8 cellular contexts compared by ENCODE assay signal in genomic region chr21:44240842-44241241, GRCh38. TPM values are rescaled to one million over a fixed set of nuclear protein-coding genes. Genes with fewer than 3 reads are reported as not detected.
A peak's percentile ranks its signal among the peaks of the same experiment; 100 is the strongest.
DNase-seq lines count a peak whose midpoint lies in the region; ATAC-seq and TF ChIP-seq lines count a peak whose summit lies in the region.
"Not testable (repeated sequence)": the region's sequence is repeated elsewhere in the genome, so short reads cannot be mapped to it uniquely, and the experiment has no call there.
"Had no signal": no experiment of that assay in that cellular context is flagged by ENCODE, and none has a peak within 500 bp of the region (broad histone marks: within the 10 kb centered on the region; RNA-seq: fewer than 3 reads in every experiment).

ICOSLG (minus strand) TSS chr21:44240943; CDS start chr21:44240817, 126 bp downstream.

- H3K14ac ChIP-seq in IMR-90 (replicated peaks; ENCODE audit: low read depth, low read length) = not testable (repeated sequence)

- intact Hi-C loops in IMR-90 (cut with micrococcal nuclease); heart right ventricle (cut with DNase I): not testable (repeated sequence)

- CTCF ChIA-PET in IMR-90 (lab: Yijun Ruan, JAX) = not testable (repeated sequence)

- H2AK9ac ChIP-seq in IMR-90 (replicated peaks; ENCODE audit: low read depth, low read length, poor library complexity) = not testable (repeated sequence)

- H4K5ac ChIP-seq in IMR-90 (ENCODE audit: low read depth, low read length) = not testable (repeated sequence)

- not testable (repeated sequence) for H3K23ac ChIP-seq in IMR-90 (ENCODE audit: low read depth, low read length)

- TF ChIP-seq POLR2A in IMR-90 (IDR thresholded peaks at IDR 0.05; ENCODE audit: low read depth, low read length) = not testable (repeated sequence)

- H3K79me1 ChIP-seq in IMR-90 (ENCODE audit: low read depth in 1 of 2, low read length in 2 of 2) = not testable (repeated sequence)

- POLR2A ChIA-PET in IMR-90 (lab: Charles Lee; ENCODE audit: unreplicated experiment) = not testable (repeated sequence)

- not testable (repeated sequence) for H3K27me3 ChIP-seq in IMR-90 (ENCODE audit: control insufficient read depth, insufficient read depth, low read length); heart right ventricle

- ATAC-seq in GM19023 (IDR thresholded peaks at IDR 0.05; ENCODE audit: unreplicated experiment) (peak; percentile 48), GM21619 (IDR thresholded peaks at IDR 0.05; ENCODE audit: unreplicated experiment) (peak; percentile 35), HG02885 (IDR thresholded peaks at IDR 0.05; ENCODE audit: poor library complexity, unreplicated experiment) (peak; percentile 47), IMR-90 (ENCODE audit: low read depth) (peak; percentile 84), heart right ventricle (peak; percentile 82 to 92 (median 86))
- peak; percentile 58 for ATAC-seq in activated T-helper 17 cell treated with anti-CD3 and anti-CD28 coated beads, Interleukin-2, amount 50 U/mL, for 72 hours (replicated peaks)
- ATAC-seq in natural killer cell treated with Interleukin-12 subunit alpha and Interleukin-12 subunit beta and Interleukin-15 and Interleukin-18, amount 100 ng/mL, for 72 hours = peak; percentile 78 to 92

- H3K4me3 ChIP-seq in IMR-90 (ENCODE audit: insufficient read depth, low read depth, low read length); heart right ventricle: not testable (repeated sequence)

- not testable (repeated sequence) for H3K4me1 Mint-ChIP-seq in activated T-helper 17 cell treated with anti-CD3 and anti-CD28 coated beads, Interleukin-2, amount 50 U/mL, for 72 hours; natural killer cell treated with Interleukin-12 subunit alpha and Interleukin-12 subunit beta and Interleukin-15 and Interleukin-18, amount 100 ng/mL, for 72 hours (ENCODE audit: low read depth in 2 of 2)

- H4K91ac ChIP-seq in IMR-90 (ENCODE audit: insufficient read depth, low read depth, low read length) = not testable (repeated sequence)

- not testable (repeated sequence) for H3K27ac Mint-ChIP-seq in activated T-helper 17 cell treated with anti-CD3 and anti-CD28 coated beads, Interleukin-2, amount 50 U/mL, for 72 hours; natural killer cell treated with Interleukin-12 subunit alpha and Interleukin-12 subunit beta and Interleukin-15 and Interleukin-18, amount 100 ng/mL, for 72 hours

- dilution Hi-C loops in IMR-90 (cut with HindIII; ENCODE audit: low sequenced_read_pairs, unreplicated experiment) = not testable (repeated sequence)

- TF ChIP-seq CTCF in IMR-90 (conservative IDR thresholded peaks at IDR 0.05; ENCODE audit: low read depth, low read length); heart right ventricle (IDR thresholded peaks at IDR 0.05): not testable (repeated sequence)

- DNase-seq in IMR-90; heart right ventricle; natural killer cell treated with Interleukin-12 subunit alpha and Interleukin-12 subunit beta and Interleukin-15 and Interleukin-18, amount 100 ng/mL, for 72 hours (ENCODE audit: low spot score): not testable (repeated sequence)

- not testable (repeated sequence) for H3K4me1 ChIP-seq in IMR-90 (ENCODE audit: control insufficient read depth, insufficient read depth, low read length); heart right ventricle

- H3K9me3 ChIP-seq in IMR-90 (ENCODE audit: control insufficient read depth, insufficient read depth, low read length); heart right ventricle: not testable (repeated sequence)

- not testable (repeated sequence) for H4K8ac ChIP-seq in IMR-90 (ENCODE audit: low read depth in 2 of 2, low read length in 2 of 2)

- H2BK5ac ChIP-seq in IMR-90 (ENCODE audit: low read depth, low read length, poor library complexity, severe bottlenecking) = not testable (repeated sequence)

- H3K56ac ChIP-seq in IMR-90 (ENCODE audit: extremely low read depth, insufficient read depth, low read length) = not testable (repeated sequence)

- TF ChIP-seq RAD21 in IMR-90 (IDR thresholded peaks at IDR 0.05; ENCODE audit: low read length) = not testable (repeated sequence)

- not testable (repeated sequence) for H3K9ac ChIP-seq in IMR-90 (ENCODE audit: low read depth, low read length)

- H3K9me3 Mint-ChIP-seq in activated T-helper 17 cell treated with anti-CD3 and anti-CD28 coated beads, Interleukin-2, amount 50 U/mL, for 72 hours; natural killer cell treated with Interleukin-12 subunit alpha and Interleukin-12 subunit beta and Interleukin-15 and Interleukin-18, amount 100 ng/mL, for 72 hours: not testable (repeated sequence)

- H3K27me3 Mint-ChIP-seq in activated T-helper 17 cell treated with anti-CD3 and anti-CD28 coated beads, Interleukin-2, amount 50 U/mL, for 72 hours; natural killer cell treated with Interleukin-12 subunit alpha and Interleukin-12 subunit beta and Interleukin-15 and Interleukin-18, amount 100 ng/mL, for 72 hours: not testable (repeated sequence)

- H2BK15ac ChIP-seq in IMR-90 (ENCODE audit: low read depth, low read length) = not testable (repeated sequence)

- H2AK5ac ChIP-seq in IMR-90 (ENCODE audit: low read depth, low read length) = not testable (repeated sequence)

- H4K20me1 ChIP-seq in IMR-90 (ENCODE audit: insufficient read depth, low read length) = not testable (repeated sequence)

- H3K27ac ChIP-seq in IMR-90 (ENCODE audit: insufficient read depth, low read length); heart right ventricle: not testable (repeated sequence)

- not testable (repeated sequence) for H3K4me3 Mint-ChIP-seq in activated T-helper 17 cell treated with anti-CD3 and anti-CD28 coated beads, Interleukin-2, amount 50 U/mL, for 72 hours; natural killer cell treated with Interleukin-12 subunit alpha and Interleukin-12 subunit beta and Interleukin-15 and Interleukin-18, amount 100 ng/mL, for 72 hours

- H2BK20ac ChIP-seq in IMR-90 (ENCODE audit: low read depth, low read length) = not testable (repeated sequence)

- H3K36me3 ChIP-seq in IMR-90 (ENCODE audit: control insufficient read depth, insufficient read depth, low read length); heart right ventricle: not testable (repeated sequence)

- in situ Hi-C loops in IMR-90 (cut with MboI; ENCODE audit: low sequenced_read_pairs) = not testable (repeated sequence)

- not testable (repeated sequence) for H3K4ac ChIP-seq in IMR-90 (ENCODE audit: low read depth, low read length)

- not testable (repeated sequence) for H2BK120ac ChIP-seq in IMR-90 (ENCODE audit: low read depth, low read length)

- not testable (repeated sequence) for H3K9me1 ChIP-seq in IMR-90 (ENCODE audit: insufficient read depth, low read length)

- not testable (repeated sequence) for H3K36me3 Mint-ChIP-seq in activated T-helper 17 cell treated with anti-CD3 and anti-CD28 coated beads, Interleukin-2, amount 50 U/mL, for 72 hours (ENCODE audit: low read depth); natural killer cell treated with Interleukin-12 subunit alpha and Interleukin-12 subunit beta and Interleukin-15 and Interleukin-18, amount 100 ng/mL, for 72 hours

- not testable (repeated sequence) for H2AFZ ChIP-seq in IMR-90 (replicated peaks; ENCODE audit: low read length, poor library complexity)

- WGBS in IMR-90 (ENCODE audit: extremely low coverage in 2 of 2, insufficient read length in 1 of 2), 2 experiments = no CpG with 5 or more reads among the region's 53 CpGs
- WGBS in heart right ventricle, 2 donors = no CpG with 5 or more reads among the region's 53 CpGs

- H3K18ac ChIP-seq in IMR-90 (ENCODE audit: low read depth, low read length) = not testable (repeated sequence)

- not testable (repeated sequence) for H3K4me2 ChIP-seq in IMR-90 (ENCODE audit: low read depth, low read length)

- not testable (repeated sequence) for BruUV-seq in IMR-90 (replicated peaks; lab: Mats Ljungman, UMichigan)

RNA-seq across cellular contexts. Expression of gene ICOSLG, which starts in this region (rescaled TPM):
- under 0.01 TPM in 2 replicates for total RNA-seq in IMR-90 (2012; rRNA removed)
- 0.09 and 0.17 TPM in 2 replicates for polyA plus RNA-seq in IMR-90 (2012; rRNA removed)
- polyA plus RNA-seq in IMR-90 (2012; cell fraction: cytosol; rRNA removed) = 0.02 TPM in 1 of 2 replicates, not detected in the other
- 0.06 and 0.10 TPM in 2 replicates for polyA plus RNA-seq in IMR-90 (2012; cell fraction: nucleus; rRNA removed; ENCODE audit: low replicate concordance)
- total RNA-seq in activated T-helper 17 cell treated with anti-CD3 and anti-CD28 coated beads, Interleukin-2, amount 50 U/mL, for 72 hours = 1 to 10 TPM; 2.0 to 6.4 TPM
- 1 to 10 TPM in 9 of 10 donors, under 1 TPM in 1; 0.90 to 6.2 (median 1.6) TPM for total RNA-seq in heart right ventricle
- polyA plus RNA-seq in heart right ventricle = 1 to 10 TPM; 1.3 to 2.7 TPM
- total RNA-seq in natural killer cell treated with Interleukin-12 subunit alpha and Interleukin-12 subunit beta and Interleukin-15 and Interleukin-18, amount 100 ng/mL, for 72 hours = under 1 TPM; 0.24 to 0.56 TPM
- total RNA-seq: G401 had no signal

Comparison
In these comparisons a context has a peak if more than half of its experiments do, and no peak if none do; other contexts are left out.
1. Peak in ATAC-seq in IMR-90; RNA of the gene not detected or under 1 TPM.
2. Peak in ATAC-seq in natural killer cell treated with Interleukin-12 subunit alpha and Interleukin-12 subunit beta and Interleukin-15 and Interleukin-18, amount 100 ng/mL, for 72 hours; RNA of the gene not detected or under 1 TPM.
3. ATAC-seq: peak in every context shown above with its lines; median percentile 86 in heart right ventricle; 85 in natural killer cell treated with Interleukin-12 subunit alpha and Interleukin-12 subunit beta and Interleukin-15 and Interleukin-18, amount 100 ng/mL, for 72 hours; 84 in IMR-90; 58 in activated T-helper 17 cell treated with anti-CD3 and anti-CD28 coated beads, Interleukin-2, amount 50 U/mL, for 72 hours; 48 in GM19023; 47 in HG02885; 35 in GM21619.